In genomic region chr1:226104671-226105121, GRCh38 we compare ENCODE assay signal across 21 cellular contexts. TPM values are rescaled to one million over a fixed set of nuclear protein-coding genes. Genes with fewer than 3 reads are reported as not detected.
DNase-seq lines count a peak whose midpoint lies in the region; ATAC-seq and TF ChIP-seq lines count a peak whose summit lies in the region.
"Had no signal": no experiment of that assay in that cellular context is flagged by ENCODE, and none has a peak within 500 bp of the region (broad histone marks: within the 10 kb centered on the region; RNA-seq: fewer than 3 reads in every experiment).

No MANE protein-coding gene starts in this region.

- H3K36me3 ChIP-seq in GM23338 (ENCODE audit: insufficient read depth) (no peaks in the 10 kb centered on the region), PC-3 (ENCODE audit: low read depth, low read length) (no peaks in the 10 kb centered on the region), neuronal stem cell (replicated peaks in 1 of 2; ENCODE audit: control insufficient read depth in 2 of 2, insufficient read depth in 2 of 2, low read length in 2 of 2) (no peaks in the 10 kb centered on the region), gastroesophageal sphincter (no peaks in the 10 kb centered on the region)
- H3K36me3 ChIP-seq: BLaER1, heart left ventricle, prostate gland, SJCRH30, tibial artery had no signal

- H2BK5ac ChIP-seq in neuronal stem cell (ENCODE audit: low read length), result no peak overlapping the region

- no peaks in the 10 kb centered on the region for H3K9me3 ChIP-seq in PC-3 (ENCODE audit: low read length)
- H3K9me3 ChIP-seq in neuronal stem cell (replicated peaks in 1 of 2; ENCODE audit: control insufficient read depth in 2 of 2, insufficient read depth in 1 of 2, low read depth in 1 of 2, low read length in 2 of 2), result no peaks in the 10 kb centered on the region
- H3K9me3 ChIP-seq in gastroesophageal sphincter, result no peaks in the 10 kb centered on the region
- H3K9me3 ChIP-seq: BLaER1, heart left ventricle, prostate gland, SJCRH30, tibial artery had no signal

- DNase-seq in GM23338 (ENCODE audit: low spot score) (no peak), PC-3 (peak; percentile 65), dermis blood vessel endothelial cell (peak; percentile 34), neuronal stem cell (ENCODE audit: low spot score) (no peak), NOMO-1 (lab: John Stamatoyannopoulos, UW; ENCODE audit: unreplicated experiment in 2 of 2) (no peak)
- no peak for DNase-seq in activated naive CD4-positive, alpha-beta T cell treated with anti-CD3 and anti-CD28 coated beads, Interleukin-2, amount 10 ng/mL, durations not matched to agents 7 days and 5 days
- DNase-seq: activated CD4-positive, alpha-beta T cell treated with anti-CD3 and anti-CD28 coated beads for 48 hours; activated CD8-positive, alpha-beta memory T cell treated with anti-CD3 and anti-CD28 coated beads, Interleukin-2, amount 50 U/mL, for 48 hours; activated naive CD4-positive, alpha-beta T cell treated with Interleukin-2 at 50 U/mL for 16 hours; H7; heart left ventricle; naive thymus-derived CD8-positive, alpha-beta T cell; NCI-H1694; NCI-H226; SJCRH30; stimulated activated naive B cell treated with anti-CD40 and anti-IgM and Interleukin-4, amounts not matched to agents 10 μg/mL and 1 μg/mL and 100 μg/mL, for 72 hours; tibial artery had no signal

- H4K8ac ChIP-seq in neuronal stem cell (ENCODE audit: low read depth, low read length), result no peak overlapping the region

- H4K20me1 ChIP-seq in GM23338 (replicated peaks; ENCODE audit: insufficient read depth), result no peaks in the 10 kb centered on the region
- H4K20me1 ChIP-seq in PC-3 (ENCODE audit: low read length), result no peaks in the 10 kb centered on the region
- H4K20me1 ChIP-seq: BLaER1 had no signal

- H3K14ac ChIP-seq in neuronal stem cell (ENCODE audit: low read length), result no peak overlapping the region

- no peak overlapping the region for H3K4me3 Mint-ChIP-seq in GM23338
- H3K4me3 Mint-ChIP-seq in activated naive CD4-positive, alpha-beta T cell treated with anti-CD3 and anti-CD28 coated beads, Interleukin-2, amount 10 ng/mL, durations not matched to agents 7 days and 5 days, result no peak overlapping the region
- H3K4me3 Mint-ChIP-seq: dendritic cell treated with granulocyte-macrophage colony-stimulating factor and Interleukin-4, amounts not matched to agents 40 ng/mL and 50 ng/mL, for 4 days; naive thymus-derived CD8-positive, alpha-beta T cell; stimulated activated naive B cell treated with anti-CD40 and anti-IgM and Interleukin-4, amounts not matched to agents 10 μg/mL and 1 μg/mL and 100 μg/mL, for 72 hours had no signal

- no peaks in the 10 kb centered on the region for H3K79me2 ChIP-seq in GM23338 (replicated peaks; ENCODE audit: insufficient read depth)
- H3K79me2 ChIP-seq in PC-3 (ENCODE audit: low read length), result no peaks in the 10 kb centered on the region

- H3F3A ChIP-seq in GM23338 (replicated peaks; ENCODE audit: low read depth) (peaks cover 16% of the 10 kb centered on the region), PC-3 (ENCODE audit: low read length, unreplicated experiment) (no peaks in the 10 kb centered on the region)

- no peak for TF ChIP-seq POLR2A in gastroesophageal sphincter (IDR thresholded peaks at IDR 0.05)

- H3K27ac ChIP-seq in GM23338 (ENCODE audit: low read depth), result no peak overlapping the region
- no peak overlapping the region for H3K27ac ChIP-seq in PC-3 (ENCODE audit: low read length)
- H3K27ac ChIP-seq in neuronal stem cell (replicated peaks; ENCODE audit: low read length), result no peak overlapping the region
- H3K27ac ChIP-seq in gastroesophageal sphincter, result no peak overlapping the region
- H3K27ac ChIP-seq: BLaER1, heart left ventricle, prostate gland, SJCRH30, tibial artery had no signal

- peaks cover 35% of the 10 kb centered on the region for H3K4me1 ChIP-seq in GM23338 (ENCODE audit: insufficient read depth)
- peaks cover 43% of the 10 kb centered on the region for H3K4me1 ChIP-seq in PC-3 (ENCODE audit: insufficient read depth, low read length)
- H3K4me1 ChIP-seq in neuronal stem cell (ENCODE audit: control insufficient read depth in 2 of 2, insufficient read depth in 1 of 2, low read depth in 1 of 2, low read length in 2 of 2), result peaks cover 5 to 23% of the 10 kb centered on the region in 2 donors
- peaks cover 0 to 22% (median 5%) of the 10 kb centered on the region in 3 donors for H3K4me1 ChIP-seq in gastroesophageal sphincter

- H3K27me3 ChIP-seq in GM23338 (ENCODE audit: insufficient read depth) (peaks cover 4% of the 10 kb centered on the region; the same call in 1 of the 2 replicates), PC-3 (ENCODE audit: low read length) (no peaks in the 10 kb centered on the region), neuronal stem cell (ENCODE audit: control insufficient read depth in 3 of 3, insufficient read depth in 3 of 3, low read depth in 1 of 3, low read length in 3 of 3) (peaks cover 0 to 4% (median 0%) of the 10 kb centered on the region in 3 experiments), gastroesophageal sphincter (no peaks in the 10 kb centered on the region)
- H3K27me3 ChIP-seq: heart left ventricle, tibial artery had no signal

- H3K9ac ChIP-seq in PC-3 (ENCODE audit: low read length), result no peak overlapping the region
- no peak overlapping the region for H3K9ac ChIP-seq in neuronal stem cell (ENCODE audit: low read depth, low read length, poor library complexity)

- TF ChIP-seq EP300 in gastroesophageal sphincter (IDR thresholded peaks at IDR 0.05), result no peak

- H3K27ac Mint-ChIP-seq in GM23338, result no peak overlapping the region
- no peak overlapping the region for H3K27ac Mint-ChIP-seq in activated naive CD4-positive, alpha-beta T cell treated with anti-CD3 and anti-CD28 coated beads, Interleukin-2, amount 10 ng/mL, durations not matched to agents 7 days and 5 days
- H3K27ac Mint-ChIP-seq: dendritic cell treated with granulocyte-macrophage colony-stimulating factor and Interleukin-4, amounts not matched to agents 40 ng/mL and 50 ng/mL, for 4 days had no signal

- H3K36me3 Mint-ChIP-seq in GM23338 (ENCODE audit: low read depth), result no peaks in the 10 kb centered on the region; the same call in 2 of the 3 replicates
- no peaks in the 10 kb centered on the region for H3K36me3 Mint-ChIP-seq in activated naive CD4-positive, alpha-beta T cell treated with anti-CD3 and anti-CD28 coated beads, Interleukin-2, amount 10 ng/mL, durations not matched to agents 7 days and 5 days
- H3K36me3 Mint-ChIP-seq: naive thymus-derived CD8-positive, alpha-beta T cell; stimulated activated naive B cell treated with anti-CD40 and anti-IgM and Interleukin-4, amounts not matched to agents 10 μg/mL and 1 μg/mL and 100 μg/mL, for 72 hours had no signal

- H3K27me3 Mint-ChIP-seq in GM23338 (ENCODE audit: insufficient read depth, low read depth, poor library complexity), result peaks cover 17% of the 10 kb centered on the region
- H3K27me3 Mint-ChIP-seq in activated naive CD4-positive, alpha-beta T cell treated with anti-CD3 and anti-CD28 coated beads, Interleukin-2, amount 10 ng/mL, durations not matched to agents 7 days and 5 days, result peaks cover 32% of the 10 kb centered on the region
- H3K27me3 Mint-ChIP-seq: stimulated activated naive B cell treated with anti-CD40 and anti-IgM and Interleukin-4, amounts not matched to agents 10 μg/mL and 1 μg/mL and 100 μg/mL, for 72 hours had no signal

- no peaks in the 10 kb centered on the region; the same call in 2 of the 3 replicates for H3K9me3 Mint-ChIP-seq in GM23338
- no peaks in the 10 kb centered on the region for H3K9me3 Mint-ChIP-seq in activated naive CD4-positive, alpha-beta T cell treated with anti-CD3 and anti-CD28 coated beads, Interleukin-2, amount 10 ng/mL, durations not matched to agents 7 days and 5 days
- H3K9me3 Mint-ChIP-seq: dendritic cell treated with granulocyte-macrophage colony-stimulating factor and Interleukin-4, amounts not matched to agents 40 ng/mL and 50 ng/mL, for 4 days; naive thymus-derived CD8-positive, alpha-beta T cell; stimulated activated naive B cell treated with anti-CD40 and anti-IgM and Interleukin-4, amounts not matched to agents 10 μg/mL and 1 μg/mL and 100 μg/mL, for 72 hours had no signal

- intact Hi-C loops in PC-3 (cut with micrococcal nuclease), result no loop called here

- BruUV-seq in PC-3 (replicated peaks; lab: Mats Ljungman, UMichigan), result no TSS peak

- H3K79me1 ChIP-seq in neuronal stem cell (ENCODE audit: low read depth, low read length), result no peaks in the 10 kb centered on the region

- CTCF ChIA-PET in PC-3 (lab: Charles Lee), result interaction anchor here (0.7 to 1.4 kb wide), 3 partner anchors 40 to 290 kb away, joined by 3 to 10 read pairs (median 5); no protein-coding TSS in a partner anchor
- CTCF ChIA-PET in activated naive CD4-positive, alpha-beta T cell treated with anti-CD3 and anti-CD28 coated beads, Interleukin-2, amount 10 ng/mL, durations not matched to agents 7 days and 5 days (lab: Charles Lee), result interaction anchor here (0.5 to 1.0 kb wide), 4 partner anchors 19 to 40 kb away, joined by 3 read pairs; no protein-coding TSS in a partner anchor

- H2BK15ac ChIP-seq in neuronal stem cell (ENCODE audit: low read length), result no peak overlapping the region

- H3K18ac ChIP-seq in neuronal stem cell (ENCODE audit: low read length), result no peak overlapping the region

- peaks cover 42% of the 10 kb centered on the region for H3K4me1 Mint-ChIP-seq in GM23338
- peaks cover 26% of the 10 kb centered on the region for H3K4me1 Mint-ChIP-seq in activated naive CD4-positive, alpha-beta T cell treated with anti-CD3 and anti-CD28 coated beads, Interleukin-2, amount 10 ng/mL, durations not matched to agents 7 days and 5 days

- H4K91ac ChIP-seq in neuronal stem cell (ENCODE audit: low read depth, low read length, poor library complexity), result no peak overlapping the region

- no peak overlapping the region for H3K4me2 ChIP-seq in GM23338
- no peak overlapping the region for H3K4me2 ChIP-seq in PC-3 (ENCODE audit: low read length)
- H3K4me2 ChIP-seq in neuronal stem cell (ENCODE audit: insufficient read depth, low read length, poor library complexity, severe bottlenecking), result no peak overlapping the region
- H3K4me2 ChIP-seq: BLaER1 had no signal

- peak overlapping the region; percentile 59; the same call in 1 of the 2 replicates for H2AFZ ChIP-seq in GM23338
- 0 out of 2 replicates have a peak overlapping the region, but pooled peaks have one; percentile 0 for H2AFZ ChIP-seq in PC-3 (ENCODE audit: low read length)
- peak overlapping the region; percentile 79 for H2AFZ ChIP-seq in neuronal stem cell (ENCODE audit: low read length)

- no peak overlapping the region for H3K23ac ChIP-seq in neuronal stem cell (ENCODE audit: low read depth, low read length, poor library complexity)

- TF ChIP-seq CTCF in GM23338 (conservative IDR thresholded peaks at IDR 0.05; ENCODE audit: low read depth in 2 of 2) (no peak), PC-3 (conservative IDR thresholded peaks at IDR 0.05; ENCODE audit: low read depth, low read length) (no peak), gastroesophageal sphincter (IDR thresholded peaks at IDR 0.05) (no peak)

- H2BK120ac ChIP-seq in neuronal stem cell (ENCODE audit: low read depth, low read length), result no peak overlapping the region

- H3K9me2 ChIP-seq in GM23338 (ENCODE audit: insufficient read depth), result no peaks in the 10 kb centered on the region
- H3K9me2 ChIP-seq in PC-3 (replicated peaks; ENCODE audit: low read length), result no peaks in the 10 kb centered on the region

- no CpG with 5 or more reads among the region's 8 CpGs for WGBS in neuronal stem cell (ENCODE audit: extremely low coverage in 2 of 2, insufficient read length in 2 of 2, insufficient replicate concordance in 1 of 2), 2 donors
- 70 to 77% methylated on average over 8 of the region's 8 CpGs for WGBS in gastroesophageal sphincter (ENCODE audit: low coverage in 1 of 2), 2 donors

- H3K4ac ChIP-seq in neuronal stem cell (ENCODE audit: low read length), result no peak overlapping the region

- H2BK12ac ChIP-seq in neuronal stem cell (ENCODE audit: low read length), result no peak overlapping the region

- ATAC-seq in GM23338 (no peak), PC-3 (peak; percentile 20; the same call in 1 of the 2 replicates), gastroesophageal sphincter (no peak)
- ATAC-seq: heart left ventricle; naive thymus-derived CD8-positive, alpha-beta T cell; stimulated activated naive B cell treated with anti-CD40 and anti-IgM and Interleukin-4, amounts not matched to agents 10 μg/mL and 1 μg/mL and 100 μg/mL, for 72 hours had no signal

- no peak overlapping the region for H3K4me3 ChIP-seq in GM23338
- H3K4me3 ChIP-seq in PC-3 (ENCODE audit: low read length), result no peak overlapping the region
- no peak overlapping the region for H3K4me3 ChIP-seq in neuronal stem cell (ENCODE audit: low read length in 2 of 2)
- no peak overlapping the region for H3K4me3 ChIP-seq in gastroesophageal sphincter
- H3K4me3 ChIP-seq: BLaER1, heart left ventricle, prostate gland, SJCRH30, tibial artery had no signal

- POLR2A ChIA-PET in PC-3 (lab: Charles Lee; ENCODE audit: unreplicated experiment), result no interaction called here

- no peak overlapping the region for H2AK5ac ChIP-seq in neuronal stem cell (ENCODE audit: low read depth, low read length)

RNA-seq across cellular contexts. Expression of gene H3-3A, which starts 42.2 kb away (rescaled TPM):
- 913 and 938 TPM in 2 replicates for total RNA-seq in GM23338 (2014; rRNA removed; shearing (Covaris generic))
- polyA plus RNA-seq in GM23338 (2016; fragmentation: Nextera tagmentation; extraction: Ambion mirVana), result 2,407 and 2,643 TPM in 2 replicates
- 196 and 273 TPM in 2 replicates for total RNA-seq in PC-3 (2014; rRNA removed)
- 205 and 269 TPM in 2 replicates for total RNA-seq in dermis blood vessel endothelial cell
- polyA plus RNA-seq in neuronal stem cell (2013, experiment 1 of 2), result 2,556 TPM
- 2,683 TPM for polyA plus RNA-seq in neuronal stem cell (2013, experiment 2 of 2)
- total RNA-seq in gastroesophageal sphincter, result 100 to 1,000 TPM; 309 to 383 (median 364) TPM

Comparison
In these comparisons a context has a peak if more than half of its experiments do, and no peak if none do; other contexts are left out.
1. DNase-seq: peak in PC-3 (single experiment) and dermis blood vessel endothelial cell (single experiment); none in GM23338 (single experiment), neuronal stem cell (single experiment), NOMO-1 (0 of 2) and activated naive CD4-positive, alpha-beta T cell treated with anti-CD3 and anti-CD28 coated beads, Interleukin-2, amount 10 ng/mL, durations not matched to agents 7 days and 5 days (single experiment).
2. H2AFZ ChIP-seq: peak in every context shown above with its lines; median percentile 79 in neuronal stem cell; 59 in GM23338; 0 in PC-3.